Comparison of ENCODE assay signal across 10 cellular contexts in genomic region chr12:57149309-57149900, GRCh38. TPM values are rescaled to one million over a fixed set of nuclear protein-coding genes. Genes with fewer than 3 reads are reported as not detected.
DNase-seq lines count a peak whose midpoint lies in the region; ATAC-seq and TF ChIP-seq lines count a peak whose summit lies in the region.
"Had no signal": no experiment of that assay in that cellular context is flagged by ENCODE, and none has a peak within 500 bp of the region (broad histone marks: within the 10 kb centered on the region; RNA-seq: fewer than 3 reads in every experiment).

No MANE protein-coding gene starts in this region.

- TF ChIP-seq POLR2A in testis (IDR thresholded peaks at IDR 0.05) = no peak

- DNase-seq in mesothelial cell of epicardium (ENCODE audit: low spot score in 2 of 2, unreplicated experiment in 2 of 2) (no peak), testis (peak; percentile 89), NCI-H510A (lab: John Stamatoyannopoulos, UW) (no peak), NCI-H1105 treated with DMSO at 0.1 percent for 48 hours (lab: John Stamatoyannopoulos, UW) (no peak)
- no peak for DNase-seq in activated CD8-positive, alpha-beta memory T cell treated with anti-CD3 and anti-CD28 coated beads for 24 hours
- DNase-seq: NCI-H774 had no signal

- intact Hi-C loops in testis (cut with DNase I; ENCODE audit: low total_unique reads) = no loop called here

- peak overlapping the region; percentile 24 for H3K4me3 Mint-ChIP-seq in mesothelial cell of epicardium

- peaks cover 88% of the 10 kb centered on the region for H3K4me1 ChIP-seq in testis

- H3K27me3 Mint-ChIP-seq in mesothelial cell of epicardium (ENCODE audit: low read depth) = no peaks in the 10 kb centered on the region

- H3K27ac Mint-ChIP-seq in mesothelial cell of epicardium = peak overlapping the region; percentile 93

- H3K27me3 ChIP-seq in testis = no peaks in the 10 kb centered on the region

- WGBS in testis, 2 donors = 30 to 35% methylated on average over 13 of the region's 13 CpGs

- no peaks in the 10 kb centered on the region for H3K9me3 ChIP-seq in testis

- H3K36me3 Mint-ChIP-seq in mesothelial cell of epicardium = peaks cover 20% of the 10 kb centered on the region

- H3K9me3 Mint-ChIP-seq in mesothelial cell of epicardium = no peaks in the 10 kb centered on the region

- H3K27ac ChIP-seq in testis = peak overlapping the region; percentile 49 to 86

- TF ChIP-seq CTCF in mesothelial cell of epicardium (IDR thresholded peaks at IDR 0.05; ENCODE audit: unreplicated experiment) = no peak
- TF ChIP-seq CTCF in testis (IDR thresholded peaks at IDR 0.05) = no peak

- H3K4me1 Mint-ChIP-seq in mesothelial cell of epicardium = peaks cover 39% of the 10 kb centered on the region

- ATAC-seq in esophagus mucosa (peak; percentile 18), GM21786 (IDR thresholded peaks at IDR 0.05; ENCODE audit: unreplicated experiment) (no peak)

- H3K36me3 ChIP-seq in testis (ENCODE audit: low read depth, missing control alignments) = no peaks in the 10 kb centered on the region

- no peak overlapping the region for H3K4me3 ChIP-seq in testis

TF ChIP-seq in PFSK-1, 5 proteins besides CTCF, POLR2A, EP300 and RAD21:
- TF ChIP-seq REST (IDR thresholded peaks at IDR 0.05; ENCODE audit: insufficient read depth in 1 of 2, low read depth in 2 of 2, low read length in 2 of 2) = no peak
- TF ChIP-seq POLR2AphosphoS5 (IDR thresholded peaks at IDR 0.05; ENCODE audit: low read depth, low read length) = 0 out of 2 replicates have a peak, but pooled peaks have one; percentile 20
- peak; percentile 8 for TF ChIP-seq FOXP2 (optimal IDR thresholded peaks at IDR 0.05; ENCODE audit: borderline replicate concordance, extremely low read depth, extremely low read length, insufficient read depth)
- no peak for TF ChIP-seq TAF1 (IDR thresholded peaks at IDR 0.05; ENCODE audit: borderline replicate concordance, insufficient read depth, low read length)
- no peak for TF ChIP-seq SIN3A (IDR thresholded peaks at IDR 0.05; ENCODE audit: borderline replicate concordance, insufficient read depth, low read length)

RNA-seq across cellular contexts. Expression of gene LRP1-AS, which starts 2.0 kb away (rescaled TPM):
- not detected for polyA plus RNA-seq in PFSK-1 (2012; ENCODE audit: insufficient read length, low read depth)
- total RNA-seq in esophagus mucosa (not detected), mesothelial cell of epicardium (not detected in 3 replicates), testis (not detected)
- polyA plus RNA-seq in testis (ENCODE audit: insufficient read depth, low read depth, low replicate concordance) = not detected
- polyA plus RNA-seq: keratinocyte had no signal

RNA-seq across cellular contexts. Expression of gene LRP1, which starts 21.1 kb away (rescaled TPM):
- 159 TPM for polyA plus RNA-seq in PFSK-1 (2012; ENCODE audit: insufficient read length, low read depth)
- total RNA-seq in esophagus mucosa (74.0 TPM), mesothelial cell of epicardium (229 to 253 TPM (median 243 TPM) in 3 replicates), testis (100 to 1,000 TPM; 135 to 200 TPM)
- polyA plus RNA-seq in testis (ENCODE audit: insufficient read depth, low read depth, low replicate concordance) = 82.4 TPM

RNA-seq across cellular contexts. Expression of gene STAT6, which starts 38.2 kb away (rescaled TPM):
- 76.4 TPM for polyA plus RNA-seq in PFSK-1 (2012; ENCODE audit: insufficient read length, low read depth)
- total RNA-seq in esophagus mucosa = 108 TPM
- 151 to 167 TPM (median 160 TPM) in 3 replicates for total RNA-seq in mesothelial cell of epicardium
- 10 to 100 TPM; 66.2 to 81.5 TPM for total RNA-seq in testis
- polyA plus RNA-seq in testis (ENCODE audit: insufficient read depth, low read depth, low replicate concordance) = 53.2 TPM
